In genomic region chr12:113892556-113892955, GRCh38 we compare ENCODE assay signal across 20 cellular contexts.
DNase-seq lines count a peak whose midpoint lies in the region; ATAC-seq and TF ChIP-seq lines count a peak whose summit lies in the region.
"Had no signal": no experiment of that assay in that cellular context is flagged by ENCODE, and none has a peak within 500 bp of the region (broad histone marks: within the 10 kb centered on the region; RNA-seq: fewer than 3 reads in every experiment).

No MANE protein-coding gene starts in this region.

- ATAC-seq in HCT116 (0 out of 2 replicates have a peak, but pooled peaks have one; percentile 3), GM18502 (IDR thresholded peaks at IDR 0.05; ENCODE audit: poor library complexity, unreplicated experiment) (no peak)
- ATAC-seq: A549; CD8-positive, alpha-beta T cell; GM12878; GM23338 had no signal

- H3K9me3 ChIP-seq in BLaER1, result no peaks in the 10 kb centered on the region
- H3K9me3 ChIP-seq in HCT116 (ENCODE audit: control insufficient read depth in 1 of 2, insufficient read depth in 1 of 2, low read depth in 1 of 2, low read length in 2 of 2), result no peaks in the 10 kb centered on the region
- H3K9me3 ChIP-seq in endocrine pancreas (ENCODE audit: control insufficient read depth, low read length), result no peaks in the 10 kb centered on the region
- H3K9me3 ChIP-seq: A549, BE2C, Caco-2 had no signal

- H3K4me3 ChIP-seq in BLaER1, result no peak overlapping the region
- no peak overlapping the region for H3K4me3 ChIP-seq in HCT116 (replicated peaks in 1 of 2; ENCODE audit: low read depth in 1 of 2, low read length in 2 of 2)
- H3K4me3 ChIP-seq in endocrine pancreas (ENCODE audit: control insufficient read depth, insufficient read depth, low read length), result no peak overlapping the region
- H3K4me3 ChIP-seq: A549, GM12878, GM23338 had no signal

- peaks cover 4% of the 10 kb centered on the region; the same call in 1 of the 2 replicates for H3K36me3 ChIP-seq in BLaER1
- H3K36me3 ChIP-seq in HCT116 (ENCODE audit: control insufficient read depth in 1 of 2, insufficient read depth in 2 of 2, low read length in 2 of 2), result no peaks in the 10 kb centered on the region
- H3K36me3 ChIP-seq in endocrine pancreas (ENCODE audit: control insufficient read depth, insufficient read depth, low read length), result no peaks in the 10 kb centered on the region
- H3K36me3 ChIP-seq: BE2C had no signal

- H4K20me1 ChIP-seq in BLaER1, result no peaks in the 10 kb centered on the region
- H4K20me1 ChIP-seq in HCT116 (ENCODE audit: insufficient read depth), result no peaks in the 10 kb centered on the region

- no peaks in the 10 kb centered on the region for H3K79me2 ChIP-seq in HCT116 (ENCODE audit: insufficient read depth, low read length)

- no peak for TF ChIP-seq CTCF in HCT116 (IDR thresholded peaks at IDR 0.05 in 2 of 3, conservative IDR thresholded peaks at IDR 0.05 in 1 of 3; ENCODE audit: borderline replicate concordance in 1 of 3, insufficient read depth in 1 of 3, low read depth in 2 of 3, low read length in 2 of 3)

- H3K27me3 ChIP-seq in BLaER1, result no peaks in the 10 kb centered on the region
- no peaks in the 10 kb centered on the region for H3K27me3 ChIP-seq in HCT116 (ENCODE audit: insufficient read depth, low read length)
- H3K27me3 ChIP-seq in endocrine pancreas (ENCODE audit: control insufficient read depth, insufficient read depth, low read length), result no peaks in the 10 kb centered on the region
- H3K27me3 ChIP-seq: BE2C had no signal

- TF ChIP-seq RAD21 in HCT116 (IDR thresholded peaks at IDR 0.05; ENCODE audit: low read depth), result no peak

- H3K9ac ChIP-seq in BLaER1, result no peak overlapping the region
- no peak overlapping the region for H3K9ac ChIP-seq in HCT116 (ENCODE audit: low read length)
- H3K9ac ChIP-seq in endocrine pancreas (ENCODE audit: control insufficient read depth, insufficient read depth, low read length), result peak overlapping the region; percentile 6

- H3K4me2 ChIP-seq in BLaER1 (peak overlapping the region; percentile 86), HCT116 (ENCODE audit: low read length) (peak overlapping the region; percentile 30)
- H3K4me2 ChIP-seq: A549, GM23338 had no signal

- TF ChIP-seq POLR2A in HCT116 (IDR thresholded peaks at IDR 0.05; ENCODE audit: borderline replicate concordance, extremely low read depth, insufficient read depth, insufficient read length), result no peak

- DNase-seq in HCT116 (ENCODE audit: low read depth, low spot score), result no peak
- DNase-seq in GF-D8 (lab: John Stamatoyannopoulos, UW), result no peak
- DNase-seq in HK-2 (ENCODE audit: unreplicated experiment), result no peak
- DNase-seq: 8988T; ACHN; AML-193; BE2C; Caco-2; CD4-positive, CD25-positive, alpha-beta regulatory T cell; CD8-positive, alpha-beta T cell; DND-41; H9; HFFc6 had no signal

- H3K4me1 ChIP-seq in BLaER1, result peaks cover 85% of the 10 kb centered on the region
- H3K4me1 ChIP-seq in HCT116 (ENCODE audit: control insufficient read depth in 1 of 2, insufficient read depth in 2 of 2, low read length in 2 of 2), result peaks cover 4 to 14% of the 10 kb centered on the region in 2 experiments
- H3K4me1 ChIP-seq in endocrine pancreas (ENCODE audit: control insufficient read depth, insufficient read depth, low read length), result peaks cover 7% of the 10 kb centered on the region
- H3K4me1 ChIP-seq: A549, Caco-2 had no signal

- H3K9me2 ChIP-seq in HCT116 (ENCODE audit: insufficient read depth), result no peaks in the 10 kb centered on the region

- RAD21 ChIA-PET in HCT116 (lab: Charles Lee; ENCODE audit: low non-redundant PET in 1 of 2, low total read pairs in 2 of 2, uncharacterized antibody in 2 of 2, unreplicated experiment in 2 of 2), result no interaction called here

- intact Hi-C loops in HCT116 (cut with micrococcal nuclease), result no loop called here

- CTCF ChIA-PET in HCT116 (lab: Charles Lee), result no interaction called here

- H3K27ac ChIP-seq in BLaER1 (no peak overlapping the region), HCT116 (ENCODE audit: low read depth, low read length) (no peak overlapping the region)
- H3K27ac ChIP-seq: A549, C4-2B had no signal

- no TSS peak for BruUV-seq in HCT116 (replicated peaks; lab: Mats Ljungman, UMichigan)

- H2AFZ ChIP-seq in HCT116 (ENCODE audit: low read depth, low read length, poor library complexity, severe bottlenecking), result no peak overlapping the region
- H2AFZ ChIP-seq: GM23338 had no signal

- POLR2A ChIA-PET in HCT116 (lab: Charles Lee), result no interaction called here

TF ChIP-seq in HCT116, 20 proteins besides CTCF, POLR2A, EP300 and RAD21:
- no peak for TF ChIP-seq ZNF274 (IDR thresholded peaks at IDR 0.05; ENCODE audit: low read depth, low read length)
- TF ChIP-seq REST (IDR thresholded peaks at IDR 0.05; ENCODE audit: low read depth), result no peak
- TF ChIP-seq POLR2AphosphoS5 (IDR thresholded peaks at IDR 0.05; ENCODE audit: low read depth, low read length), result no peak
- no peak for TF ChIP-seq SRF (IDR thresholded peaks at IDR 0.05; ENCODE audit: low read depth)
- TF ChIP-seq FOSL1 (IDR thresholded peaks at IDR 0.05; ENCODE audit: low read depth), result no peak
- no peak for TF ChIP-seq EZH2phosphoT487 (IDR thresholded peaks at IDR 0.05; ENCODE audit: borderline replicate concordance)
- no peak for TF ChIP-seq TCF7L2 (IDR thresholded peaks at IDR 0.05; ENCODE audit: borderline replicate concordance, extremely low read depth, insufficient read depth, insufficient read length)
- no peak for TF ChIP-seq CBX3 (IDR thresholded peaks at IDR 0.05; ENCODE audit: low read depth)
- no peak for TF ChIP-seq SIN3A (IDR thresholded peaks at IDR 0.05; ENCODE audit: low read depth)
